ENCODE assay signal across 9 cellular contexts in the genomic region with DNA sequence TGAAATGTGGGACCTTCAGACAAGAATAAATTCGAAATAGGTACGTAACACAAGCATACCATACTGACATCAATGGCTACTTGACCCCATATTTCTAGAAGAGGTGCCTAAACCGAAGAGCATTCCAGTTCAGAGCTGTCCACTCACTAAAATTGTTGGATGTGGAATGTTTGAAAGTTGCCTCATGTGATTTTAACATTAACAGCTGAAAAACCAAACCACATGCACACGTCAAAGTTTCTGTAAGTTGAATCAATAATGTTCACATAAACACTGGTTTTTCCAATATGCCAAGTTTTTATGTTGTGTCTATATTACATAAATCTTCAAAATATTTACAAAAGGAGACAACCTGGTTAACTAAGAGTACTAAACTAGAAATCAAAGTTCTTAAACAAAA. TPM values are rescaled to one million over a fixed set of nuclear protein-coding genes. Genes with fewer than 3 reads are reported as not detected.
A peak's percentile ranks its signal among the peaks of the same experiment; 100 is the strongest.
DNase-seq lines count a peak whose midpoint lies in the region; ATAC-seq and TF ChIP-seq lines count a peak whose summit lies in the region.
"Had no signal": no experiment of that assay in that cellular context is flagged by ENCODE, and none has a peak within 500 bp of the region (broad histone marks: within the 10 kb centered on the region; RNA-seq: fewer than 3 reads in every experiment).

No MANE protein-coding gene starts in this region.

- H3K9me3 ChIP-seq in BE2C: no peaks in the 10 kb centered on the region
- no peaks in the 10 kb centered on the region for H3K9me3 ChIP-seq in IMR-90 (ENCODE audit: control insufficient read depth, insufficient read depth, low read length)
- no peaks in the 10 kb centered on the region for H3K9me3 ChIP-seq in effector memory CD4-positive, alpha-beta T cell (ENCODE audit: control insufficient read depth, low read length)

- H3K27ac Mint-ChIP-seq in nephron (no peak overlapping the region), glutamatergic neuron (ENCODE audit: unreplicated experiment) (no peak overlapping the region)

- H3K79me1 ChIP-seq in IMR-90 (ENCODE audit: low read depth in 1 of 2, low read length in 2 of 2): peaks cover under 1 to 6% of the 10 kb centered on the region in 2 experiments; a peak in 3 of 4 replicates

- H3K27me3 ChIP-seq in BE2C (no peaks in the 10 kb centered on the region), IMR-90 (ENCODE audit: control insufficient read depth, insufficient read depth, low read length) (no peaks in the 10 kb centered on the region), H7 (ENCODE audit: control insufficient read depth, insufficient read depth, low read length) (no peaks in the 10 kb centered on the region)
- H3K27me3 ChIP-seq in effector memory CD4-positive, alpha-beta T cell (replicated peaks; ENCODE audit: control insufficient read depth, insufficient read depth, low read length, poor library complexity, severe bottlenecking): no peaks in the 10 kb centered on the region

- H2BK120ac ChIP-seq in IMR-90 (ENCODE audit: low read depth, low read length): no peak overlapping the region

- in situ Hi-C loops in IMR-90 (cut with MboI; ENCODE audit: low sequenced_read_pairs): no loop called here

- POLR2A ChIA-PET in IMR-90 (lab: Charles Lee; ENCODE audit: unreplicated experiment): no interaction called here

- H3K4ac ChIP-seq in IMR-90 (ENCODE audit: low read depth, low read length): no peak overlapping the region

- no peak overlapping the region for H2BK15ac ChIP-seq in IMR-90 (ENCODE audit: low read depth, low read length)

- no peak overlapping the region for H2BK20ac ChIP-seq in IMR-90 (ENCODE audit: low read depth, low read length)

- H4K5ac ChIP-seq in IMR-90 (ENCODE audit: low read depth, low read length): no peak overlapping the region

- WGBS in IMR-90 (ENCODE audit: extremely low coverage in 2 of 2, insufficient read length in 1 of 2), 2 experiments: no CpG with 5 or more reads among the region's 4 CpGs

- no peak overlapping the region for H3K18ac ChIP-seq in IMR-90 (ENCODE audit: low read depth, low read length)

- H3K9me1 ChIP-seq in IMR-90 (ENCODE audit: insufficient read depth, low read length): peaks cover 1% of the 10 kb centered on the region; the same call in 1 of the 2 replicates

- H2AK9ac ChIP-seq in IMR-90 (replicated peaks; ENCODE audit: low read depth, low read length, poor library complexity): no peak overlapping the region

- BruUV-seq in IMR-90 (replicated peaks; lab: Mats Ljungman, UMichigan): no TSS peak

- H3K4me3 ChIP-seq in BE2C (ENCODE audit: low read depth, low read length) (peak overlapping the region; percentile 91), IMR-90 (ENCODE audit: insufficient read depth, low read depth, low read length) (peak overlapping the region; percentile 8), H7 (ENCODE audit: insufficient read depth, low read depth, low read length) (no peak overlapping the region)
- H3K4me3 ChIP-seq in effector memory CD4-positive, alpha-beta T cell (ENCODE audit: insufficient read depth, low read depth, low read length, poor library complexity, severe bottlenecking): peak overlapping the region; percentile 85

- no peak overlapping the region for H4K91ac ChIP-seq in IMR-90 (ENCODE audit: insufficient read depth, low read depth, low read length)

- no peak for ATAC-seq in IMR-90 (ENCODE audit: low read depth)
- ATAC-seq: left lobe of liver had no signal

- H3K4me1 Mint-ChIP-seq in nephron (peaks cover 46% of the 10 kb centered on the region), glutamatergic neuron (ENCODE audit: low read depth, unreplicated experiment) (peaks cover 16% of the 10 kb centered on the region)

- H2BK5ac ChIP-seq in IMR-90 (ENCODE audit: low read depth, low read length, poor library complexity, severe bottlenecking): peak overlapping the region; percentile 28

- intact Hi-C loops in IMR-90 (cut with micrococcal nuclease): no loop called here

- H2AFZ ChIP-seq in IMR-90 (replicated peaks; ENCODE audit: low read length, poor library complexity): no peak overlapping the region

- peaks cover 47% of the 10 kb centered on the region for H3K36me3 ChIP-seq in BE2C
- peaks cover 5% of the 10 kb centered on the region for H3K36me3 ChIP-seq in IMR-90 (ENCODE audit: control insufficient read depth, insufficient read depth, low read length)
- H3K36me3 ChIP-seq in effector memory CD4-positive, alpha-beta T cell (ENCODE audit: control insufficient read depth, insufficient read depth, low read length): peaks cover 4% of the 10 kb centered on the region
- H3K36me3 ChIP-seq in H7 (replicated peaks; ENCODE audit: control insufficient read depth, insufficient read depth, low read length): no peaks in the 10 kb centered on the region

- no peak overlapping the region for H3K56ac ChIP-seq in IMR-90 (ENCODE audit: extremely low read depth, insufficient read depth, low read length)

- CTCF ChIA-PET in IMR-90 (lab: Yijun Ruan, JAX): interaction anchor here (1.5 kb wide), 1 partner anchor 203 kb away, joined by 5 read pairs; no protein-coding TSS in a partner anchor

- peak overlapping the region; percentile 85 for H3K4me2 ChIP-seq in IMR-90 (ENCODE audit: low read depth, low read length)

- no peak for TF ChIP-seq POLR2A in IMR-90 (IDR thresholded peaks at IDR 0.05; ENCODE audit: low read depth, low read length)

- H3K27me3 Mint-ChIP-seq in nephron (ENCODE audit: low read depth) (no peaks in the 10 kb centered on the region), glutamatergic neuron (ENCODE audit: unreplicated experiment) (peaks cover 14% of the 10 kb centered on the region)

- H3K36me3 Mint-ChIP-seq in nephron (ENCODE audit: low read depth) (peaks cover 33% of the 10 kb centered on the region), glutamatergic neuron (ENCODE audit: unreplicated experiment) (no peaks in the 10 kb centered on the region)

- H2AK5ac ChIP-seq in IMR-90 (ENCODE audit: low read depth, low read length): no peak overlapping the region

- TF ChIP-seq RAD21 in IMR-90 (IDR thresholded peaks at IDR 0.05; ENCODE audit: low read length): no peak

- H3K4me1 ChIP-seq in BE2C (no peaks in the 10 kb centered on the region), IMR-90 (ENCODE audit: control insufficient read depth, insufficient read depth, low read length) (0 out of 2 replicates have a peak, but pooled peaks cover under 1% of the 10 kb centered on the region)
- H3K4me1 ChIP-seq in effector memory CD4-positive, alpha-beta T cell (ENCODE audit: control insufficient read depth, insufficient read depth, low read length, poor library complexity, severe bottlenecking): peaks cover 20% of the 10 kb centered on the region

- H3K23ac ChIP-seq in IMR-90 (ENCODE audit: low read depth, low read length): peak overlapping the region; percentile 58

- no peak overlapping the region for H3K27ac ChIP-seq in IMR-90 (ENCODE audit: insufficient read depth, low read length)
- H3K27ac ChIP-seq in effector memory CD4-positive, alpha-beta T cell (ENCODE audit: insufficient read depth, low read length, poor library complexity, severe bottlenecking): peak overlapping the region; percentile 47

- no peak overlapping the region for H3K14ac ChIP-seq in IMR-90 (replicated peaks; ENCODE audit: low read depth, low read length)

- dilution Hi-C loops in IMR-90 (cut with HindIII; ENCODE audit: low sequenced_read_pairs, unreplicated experiment): no loop called here

- H3K9me3 Mint-ChIP-seq in nephron: no peaks in the 10 kb centered on the region
- H3K9me3 Mint-ChIP-seq in glutamatergic neuron (ENCODE audit: unreplicated experiment): peaks cover 12% of the 10 kb centered on the region

- H4K8ac ChIP-seq in IMR-90 (ENCODE audit: low read depth in 2 of 2, low read length in 2 of 2): no peak overlapping the region

- TF ChIP-seq CTCF in BE2C (IDR thresholded peaks at IDR 0.05; ENCODE audit: low read depth, low read length) (no peak), IMR-90 (conservative IDR thresholded peaks at IDR 0.05; ENCODE audit: low read depth, low read length) (no peak), nephron (IDR thresholded peaks at IDR 0.05; ENCODE audit: unreplicated experiment in 3 of 3) (no peak), glutamatergic neuron (IDR thresholded peaks at IDR 0.05; ENCODE audit: partially characterized antibody, unreplicated experiment) (no peak)

- peak overlapping the region in 2 of 3 experiments; percentile 49 to 55 for H3K4me3 Mint-ChIP-seq in nephron
- no peak overlapping the region for H3K4me3 Mint-ChIP-seq in glutamatergic neuron (ENCODE audit: unreplicated experiment)

- peaks cover 79% of the 10 kb centered on the region for H4K20me1 ChIP-seq in IMR-90 (ENCODE audit: insufficient read depth, low read length)

- H3K9ac ChIP-seq in IMR-90 (ENCODE audit: low read depth, low read length): no peak overlapping the region

- DNase-seq in BE2C: no peak
- DNase-seq in IMR-90: peak; percentile 57
- DNase-seq in effector memory CD4-positive, alpha-beta T cell: no peak
- no peak for DNase-seq in SW480 (ENCODE audit: low spot score)
- DNase-seq in H7: no peak
- DNase-seq in glutamatergic neuron: no peak
- no peak for DNase-seq in T1000 (lab: John Stamatoyannopoulos, UW)

TF ChIP-seq in IMR-90, 13 proteins besides CTCF, POLR2A, EP300 and RAD21:
- TF ChIP-seq MXI1 (IDR thresholded peaks at IDR 0.05; ENCODE audit: borderline replicate concordance, low read depth, low read length) (peak; percentile 55; the same call in 1 of the 2 replicates), FOS (IDR thresholded peaks at IDR 0.05; ENCODE audit: low read depth, low read length) (no peak), MAFK (IDR thresholded peaks at IDR 0.05; ENCODE audit: low read depth, low read length) (no peak), CEBPB (IDR thresholded peaks at IDR 0.05; ENCODE audit: low read depth, low read length) (0 out of 2 replicates have a peak, but pooled peaks have one; percentile 10)

RNA-seq across cellular contexts. Expression of a gene that starts 3.5 kb away (rescaled TPM):
- 250 TPM for polyA plus RNA-seq in BE2C (2012; ENCODE audit: insufficient read depth, insufficient read length, low read depth)
- total RNA-seq in IMR-90 (2012; rRNA removed) (387 and 407 TPM in 2 replicates), glutamatergic neuron (ENCODE audit: unreplicated experiment) (261 TPM)
- polyA plus RNA-seq in IMR-90 (2012; rRNA removed): 233 and 259 TPM in 2 replicates
- polyA plus RNA-seq in IMR-90 (2012; cell fraction: cytosol; rRNA removed): 127 and 219 TPM in 2 replicates
- 170 and 331 TPM in 2 replicates for polyA plus RNA-seq in IMR-90 (2012; cell fraction: nucleus; rRNA removed; ENCODE audit: low replicate concordance)
- 437 and 446 TPM in 2 replicates for total RNA-seq in H7 (2014; rRNA removed; shearing (Covaris generic))

RNA-seq across cellular contexts. Expression of a gene that starts 44.9 kb away (rescaled TPM):
- 39.9 TPM for polyA plus RNA-seq in BE2C (2012; ENCODE audit: insufficient read depth, insufficient read length, low read depth)
- total RNA-seq in IMR-90 (2012; rRNA removed): 7.0 and 21.1 TPM in 2 replicates
- polyA plus RNA-seq in IMR-90 (2012; rRNA removed): 14.3 and 14.4 TPM in 2 replicates
- 5.4 and 6.6 TPM in 2 replicates for polyA plus RNA-seq in IMR-90 (2012; cell fraction: cytosol; rRNA removed)
- 0.89 and 3.2 TPM in 2 replicates for polyA plus RNA-seq in IMR-90 (2012; cell fraction: nucleus; rRNA removed; ENCODE audit: low replicate concordance)
- total RNA-seq in H7 (2014; rRNA removed; shearing (Covaris generic)): 36.8 and 41.3 TPM in 2 replicates
- total RNA-seq in glutamatergic neuron (ENCODE audit: unreplicated experiment): 22.7 TPM
